17 cellular contexts compared by ENCODE assay signal in genomic region chr4:140255919-140256318, GRCh38.
DNase-seq lines count a peak whose midpoint lies in the region; ATAC-seq and TF ChIP-seq lines count a peak whose summit lies in the region.
"Had no signal": no experiment of that assay in that cellular context is flagged by ENCODE, and none has a peak within 500 bp of the region (broad histone marks: within the 10 kb centered on the region; RNA-seq: fewer than 3 reads in every experiment).

No MANE protein-coding gene starts in this region.

- no peaks in the 10 kb centered on the region for H3K36me3 ChIP-seq in HCT116 (ENCODE audit: control insufficient read depth in 1 of 2, insufficient read depth in 2 of 2, low read length in 2 of 2)
- H3K36me3 ChIP-seq in osteoblast (ENCODE audit: insufficient read depth, low read length): no peaks in the 10 kb centered on the region
- no peaks in the 10 kb centered on the region for H3K36me3 ChIP-seq in gastrocnemius medialis
- H3K36me3 ChIP-seq: BLaER1 treated with 17β-estradiol and CSF1 and Interleukin-3, amounts not matched to agents 10 nM and 100 nM; MG63 had no signal

- RAD21 ChIA-PET in HCT116 (lab: Charles Lee; ENCODE audit: low non-redundant PET in 1 of 2, low total read pairs in 2 of 2, uncharacterized antibody in 2 of 2, unreplicated experiment in 2 of 2): no interaction called here

- no peaks in the 10 kb centered on the region for H3K9me2 ChIP-seq in HCT116 (ENCODE audit: insufficient read depth)

- H3K4me1 Mint-ChIP-seq in CD14-positive monocyte: peaks cover 43% of the 10 kb centered on the region

- H3K4me3 Mint-ChIP-seq in CD14-positive monocyte: no peak overlapping the region

- H3K4me2 ChIP-seq in HCT116 (ENCODE audit: low read length) (peak overlapping the region; percentile 38; the same call in 1 of the 2 replicates), osteoblast (ENCODE audit: insufficient read depth, low read length) (peak overlapping the region; percentile 37)

- no TSS peak for BruUV-seq in HCT116 (replicated peaks; lab: Mats Ljungman, UMichigan)

- peaks cover 0 to 2% of the 10 kb centered on the region in 2 donors for H3K36me3 Mint-ChIP-seq in CD14-positive monocyte

- intact Hi-C loops in CD14-positive monocyte (cut with micrococcal nuclease) (loop anchor here (10.0 kb wide), 2 partner anchors 581 to 1071 kb away; no protein-coding TSS in a partner anchor), HCT116 (cut with micrococcal nuclease) (loop anchor here (10.0 kb wide), 1 partner anchor 599 kb away; no protein-coding TSS in a partner anchor), gastrocnemius medialis (cut with DNase I; ENCODE audit: low total_unique reads) (no loop called here)

- H4K20me1 ChIP-seq in HCT116 (ENCODE audit: insufficient read depth) (no peaks in the 10 kb centered on the region), osteoblast (ENCODE audit: insufficient read depth, low read length) (no peaks in the 10 kb centered on the region)
- H4K20me1 ChIP-seq: BLaER1 treated with 17β-estradiol and CSF1 and Interleukin-3, amounts not matched to agents 10 nM and 100 nM had no signal

- H3K27me3 Mint-ChIP-seq in CD14-positive monocyte (ENCODE audit: low read depth in 3 of 3): peaks cover 0 to 8% (median 2%) of the 10 kb centered on the region in 3 donors

- H3K9ac ChIP-seq in HCT116 (ENCODE audit: low read length): no peak overlapping the region
- H3K9ac ChIP-seq: BLaER1 treated with 17β-estradiol and CSF1 and Interleukin-3, amounts not matched to agents 10 nM and 100 nM had no signal

- POLR2A ChIA-PET in HCT116 (lab: Charles Lee): interaction anchor here (2.1 kb wide), 1 partner anchor 45 kb away, joined by 4 read pairs; no protein-coding TSS in a partner anchor

- peak overlapping the region in 5 of 7 donors; percentile 46 to 81 (median 75) for H3K27ac Mint-ChIP-seq in CD14-positive monocyte

- H3K27me3 ChIP-seq in HCT116 (ENCODE audit: insufficient read depth, low read length): no peaks in the 10 kb centered on the region
- no peaks in the 10 kb centered on the region for H3K27me3 ChIP-seq in osteoblast (ENCODE audit: insufficient read depth, low read length)
- H3K27me3 ChIP-seq in gastrocnemius medialis: no peaks in the 10 kb centered on the region
- H3K27me3 ChIP-seq: BLaER1 treated with 17β-estradiol and CSF1 and Interleukin-3, amounts not matched to agents 10 nM and 100 nM; MG63 had no signal

- no peak overlapping the region for H3K27ac ChIP-seq in HCT116 (ENCODE audit: low read depth, low read length)
- H3K27ac ChIP-seq in VCaP: peak overlapping the region; percentile 97
- H3K27ac ChIP-seq in osteoblast (ENCODE audit: low read depth, low read length): peak overlapping the region; percentile 21
- no peak overlapping the region for H3K27ac ChIP-seq in gastrocnemius medialis

- TF ChIP-seq POLR2A in HCT116 (IDR thresholded peaks at IDR 0.05; ENCODE audit: borderline replicate concordance, extremely low read depth, insufficient read depth, insufficient read length): no peak
- no peak for TF ChIP-seq POLR2A in gastrocnemius medialis (IDR thresholded peaks at IDR 0.05)

- in situ Hi-C loops in gastrocnemius medialis (cut with MboI; ENCODE audit: low sequenced_read_pairs in 4 of 4): loop anchor here (10.0 kb wide), 3 partner anchors 211 to 521 kb away; no protein-coding TSS in a partner anchor

- no peaks in the 10 kb centered on the region for H3K9me3 ChIP-seq in HCT116 (ENCODE audit: control insufficient read depth in 1 of 2, insufficient read depth in 1 of 2, low read depth in 1 of 2, low read length in 2 of 2)
- H3K9me3 ChIP-seq in osteoblast (ENCODE audit: low read depth, low read length): no peaks in the 10 kb centered on the region
- no peaks in the 10 kb centered on the region for H3K9me3 ChIP-seq in gastrocnemius medialis
- H3K9me3 ChIP-seq: BLaER1 treated with 17β-estradiol and CSF1 and Interleukin-3, amounts not matched to agents 10 nM and 100 nM; MG63 had no signal

- no peak for DNase-seq in CD14-positive monocyte (ENCODE audit: low spot score)
- DNase-seq in HCT116 (ENCODE audit: low read depth, low spot score): no peak
- DNase-seq in osteoblast (ENCODE audit: insufficient read length, low spot score, missing footprints): no peak
- no peak for DNase-seq in NCI-H2171 treated with DMSO at 0.1 percent for 48 hours (lab: John Stamatoyannopoulos, UW)
- DNase-seq in gastrocnemius medialis: no peak
- no peak for DNase-seq in Ammon's horn (ENCODE audit: low spot score)
- DNase-seq: COR-L47, KG1, NCI-H1105, NCI-H187 treated with DMSO at 0.1 percent for 48 hours, NCI-H2171, NCI-H82, SHP77 treated with DMSO at 0.1 percent for 48 hours had no signal

- no peak for TF ChIP-seq RAD21 in HCT116 (IDR thresholded peaks at IDR 0.05; ENCODE audit: low read depth)

- no peaks in the 10 kb centered on the region for H3K79me2 ChIP-seq in HCT116 (ENCODE audit: insufficient read depth, low read length)
- H3K79me2 ChIP-seq in osteoblast (ENCODE audit: insufficient read depth, low read length): no peaks in the 10 kb centered on the region

- H2AFZ ChIP-seq in HCT116 (ENCODE audit: low read depth, low read length, poor library complexity, severe bottlenecking) (no peak overlapping the region), osteoblast (ENCODE audit: low read length) (no peak overlapping the region)

- H3K9me3 Mint-ChIP-seq in CD14-positive monocyte: peaks cover 0 to under 1% (median 0%) of the 10 kb centered on the region in 7 donors

- no peak overlapping the region for H3K4me3 ChIP-seq in HCT116 (replicated peaks in 1 of 2; ENCODE audit: low read depth in 1 of 2, low read length in 2 of 2)
- no peak overlapping the region for H3K4me3 ChIP-seq in osteoblast (ENCODE audit: insufficient read depth, low read length)
- H3K4me3 ChIP-seq in gastrocnemius medialis: no peak overlapping the region
- H3K4me3 ChIP-seq: BLaER1 treated with 17β-estradiol and CSF1 and Interleukin-3, amounts not matched to agents 10 nM and 100 nM; MG63 had no signal

- TF ChIP-seq CTCF in CD14-positive monocyte (IDR thresholded peaks at IDR 0.05) (no peak), HCT116 (IDR thresholded peaks at IDR 0.05 in 2 of 3, conservative IDR thresholded peaks at IDR 0.05 in 1 of 3; ENCODE audit: borderline replicate concordance in 1 of 3, insufficient read depth in 1 of 3, low read depth in 2 of 3, low read length in 2 of 3) (no peak), VCaP (conservative IDR thresholded peaks at IDR 0.05) (no peak), osteoblast (IDR thresholded peaks at IDR 0.05; ENCODE audit: extremely low read depth, low read depth, low read length) (no peak), gastrocnemius medialis (IDR thresholded peaks at IDR 0.05 in 4 of 5, conservative IDR thresholded peaks at IDR 0.05 in 1 of 5) (no peak)

- ATAC-seq in HCT116: no peak
- ATAC-seq in gastrocnemius medialis: no peak
- no peak for ATAC-seq in GM21825 (IDR thresholded peaks at IDR 0.05; ENCODE audit: unreplicated experiment)

- H3K4me1 ChIP-seq in HCT116 (ENCODE audit: control insufficient read depth in 1 of 2, insufficient read depth in 2 of 2, low read length in 2 of 2): peaks cover 2 to 56% of the 10 kb centered on the region in 2 experiments; a peak in 3 of 4 replicates
- H3K4me1 ChIP-seq in osteoblast (ENCODE audit: insufficient read depth, low read length): peaks cover 48% of the 10 kb centered on the region
- peaks cover 15 to 24% of the 10 kb centered on the region in 2 donors for H3K4me1 ChIP-seq in gastrocnemius medialis

- CTCF ChIA-PET in HCT116 (lab: Charles Lee): no interaction called here

TF ChIP-seq in HCT116, 20 proteins besides CTCF, POLR2A, EP300 and RAD21:
- no peak for TF ChIP-seq EZH2 (IDR thresholded peaks at IDR 0.05)
- TF ChIP-seq ELF1 (IDR thresholded peaks at IDR 0.05; ENCODE audit: borderline replicate concordance, low read depth): no peak
- TF ChIP-seq EZH2phosphoT487 (IDR thresholded peaks at IDR 0.05; ENCODE audit: borderline replicate concordance): no peak
- TF ChIP-seq SRF (IDR thresholded peaks at IDR 0.05; ENCODE audit: low read depth): no peak
- TF ChIP-seq SIN3A (IDR thresholded peaks at IDR 0.05; ENCODE audit: low read depth): no peak
- no peak for TF ChIP-seq MAX (IDR thresholded peaks at IDR 0.05)
- TF ChIP-seq CEBPB (IDR thresholded peaks at IDR 0.05; ENCODE audit: low read depth): no peak
- TF ChIP-seq, protein P1, sequence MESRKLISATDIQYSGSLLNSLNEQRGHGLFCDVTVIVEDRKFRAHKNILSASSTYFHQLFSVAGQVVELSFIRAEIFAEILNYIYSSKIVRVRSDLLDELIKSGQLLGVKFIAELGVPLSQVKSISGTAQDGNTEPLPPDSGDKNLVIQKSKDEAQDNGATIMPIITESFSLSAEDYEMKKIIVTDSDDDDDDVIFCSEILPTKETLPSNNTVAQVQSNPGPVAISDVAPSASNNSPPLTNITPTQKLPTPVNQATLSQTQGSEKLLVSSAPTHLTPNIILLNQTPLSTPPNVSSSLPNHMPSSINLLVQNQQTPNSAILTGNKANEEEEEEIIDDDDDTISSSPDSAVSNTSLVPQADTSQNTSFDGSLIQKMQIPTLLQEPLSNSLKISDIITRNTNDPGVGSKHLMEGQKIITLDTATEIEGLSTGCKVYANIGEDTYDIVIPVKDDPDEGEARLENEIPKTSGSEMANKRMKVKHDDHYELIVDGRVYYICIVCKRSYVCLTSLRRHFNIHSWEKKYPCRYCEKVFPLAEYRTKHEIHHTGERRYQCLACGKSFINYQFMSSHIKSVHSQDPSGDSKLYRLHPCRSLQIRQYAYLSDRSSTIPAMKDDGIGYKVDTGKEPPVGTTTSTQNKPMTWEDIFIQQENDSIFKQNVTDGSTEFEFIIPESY (IDR thresholded peaks at IDR 0.05; ENCODE audit: extremely low read depth, insufficient replicate concordance, low read length): no peak
- TF ChIP-seq ZNF274 (IDR thresholded peaks at IDR 0.05; ENCODE audit: low read depth, low read length): no peak
- TF ChIP-seq JUND (IDR thresholded peaks at IDR 0.05): no peak
- no peak for TF ChIP-seq ZFX (IDR thresholded peaks at IDR 0.05)
- no peak for TF ChIP-seq CBX3 (IDR thresholded peaks at IDR 0.05; ENCODE audit: low read depth)
- TF ChIP-seq SP1 (IDR thresholded peaks at IDR 0.05; ENCODE audit: low read depth): no peak
- no peak for TF ChIP-seq FOSL1 (IDR thresholded peaks at IDR 0.05; ENCODE audit: low read depth)
- no peak for TF ChIP-seq EGR1 (IDR thresholded peaks at IDR 0.05; ENCODE audit: low read depth)
- no peak for TF ChIP-seq ATF3 (IDR thresholded peaks at IDR 0.05)
- TF ChIP-seq YY1 (IDR thresholded peaks at IDR 0.05; ENCODE audit: extremely low read depth, insufficient replicate concordance, low read depth, low read length): no peak

Comparison
In these comparisons a context has a peak if more than half of its experiments do, and no peak if none do; other contexts are left out.
1. H3K27ac ChIP-seq: peak in VCaP (single experiment) and osteoblast (single experiment); none in HCT116 (single experiment) and gastrocnemius medialis (0 of 4).